In the genomic region with DNA sequence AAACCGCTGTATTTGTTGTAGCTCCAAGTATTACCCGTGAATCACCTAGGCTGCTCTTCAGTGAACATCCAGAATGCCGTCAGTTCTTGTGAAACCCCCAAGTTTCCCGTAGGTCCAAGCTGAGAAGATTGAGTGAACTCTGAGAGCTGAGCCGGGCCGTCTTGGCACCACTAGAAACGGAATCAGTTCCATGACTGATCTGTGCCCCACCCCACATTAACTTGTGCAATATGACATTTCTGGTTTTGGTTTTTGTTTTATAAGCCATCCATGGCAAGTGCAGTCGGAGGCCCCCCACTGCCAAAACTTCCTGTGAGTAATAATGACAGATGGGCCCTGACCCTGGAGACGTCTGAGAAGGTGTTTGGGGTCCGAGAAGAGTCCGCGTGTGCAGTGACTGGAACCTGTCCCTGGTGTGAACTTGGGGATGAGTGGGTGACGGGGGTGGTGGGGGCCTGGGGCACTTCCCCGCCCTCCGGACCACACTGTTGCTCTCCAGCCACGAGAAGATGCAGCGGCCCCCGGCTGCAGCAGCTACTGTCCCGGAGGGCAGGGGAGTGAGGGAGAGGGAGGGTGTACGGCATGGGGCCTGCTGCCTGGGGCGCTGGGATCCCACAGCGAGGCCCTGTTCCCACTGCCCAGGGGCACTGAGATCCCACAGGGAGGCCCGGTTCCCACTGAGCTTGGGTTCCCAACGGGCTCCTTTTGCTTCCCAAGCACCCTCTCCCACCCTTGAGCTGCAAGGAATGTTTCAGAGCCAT, we compare ENCODE assay signal across 10 cellular contexts.
DNase-seq lines count a peak whose midpoint lies in the region; ATAC-seq and TF ChIP-seq lines count a peak whose summit lies in the region.
"Had no signal": no experiment of that assay in that cellular context is flagged by ENCODE, and none has a peak within 500 bp of the region (broad histone marks: within the 10 kb centered on the region; RNA-seq: fewer than 3 reads in every experiment).

No MANE protein-coding gene starts in this region.

- peak; percentile 84 for DNase-seq in GM10266 (ENCODE audit: extremely low spot score)
- DNase-seq in iris pigment epithelial cell (ENCODE audit: low read depth) = peak; percentile 87
- DNase-seq in DMS 273 (lab: John Stamatoyannopoulos, UW; ENCODE audit: unreplicated experiment) = no peak
- DNase-seq in NCI-H2171 treated with DMSO at 0.1 percent for 48 hours (lab: John Stamatoyannopoulos, UW) = no peak
- no peak for DNase-seq in foreskin melanocyte
- DNase-seq in nucleus accumbens (lab: John Stamatoyannopoulos, UW) = no peak
- DNase-seq: lower lobe of right lung; stimulated activated CD4-positive, alpha-beta T cell treated with anti-CD3 and anti-CD28 coated beads, Interleukin-4, amount 100 ng/mL, for 4 hours had no signal

- no peak for TF ChIP-seq CTCF in GM10266 (IDR thresholded peaks at IDR 0.05; ENCODE audit: control insufficient read depth, insufficient read depth, low read depth, missing control alignments)

- ATAC-seq in GM19468 (IDR thresholded peaks at IDR 0.05; ENCODE audit: extremely low read depth, unreplicated experiment) = peak; percentile 19
- peak; percentile 70 for ATAC-seq in HG03460 (IDR thresholded peaks at IDR 0.05; ENCODE audit: unreplicated experiment)

Comparison
In these comparisons a context has a peak if more than half of its experiments do, and no peak if none do; other contexts are left out.
1. DNase-seq: peak in GM10266 (single experiment) and iris pigment epithelial cell (single experiment); none in DMS 273 (single experiment), NCI-H2171 treated with DMSO at 0.1 percent for 48 hours (single experiment), foreskin melanocyte (single experiment) and nucleus accumbens (0 of 56).